2 cellular contexts compared by ENCODE assay signal in the genomic region with DNA sequence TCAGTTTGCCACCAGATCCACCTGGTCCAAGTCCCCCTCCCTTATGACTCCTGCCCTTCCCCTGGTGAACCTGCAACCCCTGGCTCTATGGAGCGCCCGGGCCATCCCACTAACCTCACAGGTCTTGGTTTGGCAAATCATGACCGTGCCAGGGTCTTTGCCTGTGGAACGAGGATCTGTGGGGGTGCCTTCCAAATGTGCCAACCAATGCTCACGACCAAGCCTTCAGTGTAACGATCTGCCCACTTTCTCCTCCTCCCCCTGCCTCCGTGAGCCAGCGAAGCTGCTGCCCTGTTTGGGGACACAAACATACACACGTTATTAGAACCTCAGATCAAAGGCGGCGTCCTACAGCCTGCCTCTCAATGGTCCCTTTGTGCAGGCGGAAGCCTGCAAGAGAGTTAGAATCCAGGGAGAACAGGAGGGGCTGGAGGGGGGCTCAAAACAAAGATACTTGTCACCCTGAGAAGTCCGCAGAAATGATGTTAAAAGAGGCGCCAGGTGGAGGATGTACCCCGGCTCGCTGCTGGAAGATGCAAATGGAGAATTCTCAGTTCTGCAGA.
TF ChIP-seq lines count a peak whose summit lies in the region.

No MANE protein-coding gene starts in this region.

TF ChIP-seq in SK-N-SH, 30 proteins besides CTCF, POLR2A, EP300 and RAD21 (continued from another document):
- TF ChIP-seq NFIC (IDR thresholded peaks at IDR 0.05; ENCODE audit: borderline replicate concordance) (no peak), FOXM1 (IDR thresholded peaks at IDR 0.05; ENCODE audit: low read depth) (no peak), FOSL2 (IDR thresholded peaks at IDR 0.05; ENCODE audit: borderline replicate concordance, low read depth) (no peak), RFX5 (IDR thresholded peaks at IDR 0.05; ENCODE audit: low read length) (no peak), SMC3 (IDR thresholded peaks at IDR 0.05; ENCODE audit: low read depth, low read length) (no peak), MXI1 (IDR thresholded peaks at IDR 0.05; ENCODE audit: low read depth, low read length) (no peak), FOXJ3 (CRISPR knock-in tag; IDR thresholded peaks at IDR 0.05) (no peak), GABPA (IDR thresholded peaks at IDR 0.05; ENCODE audit: low read depth) (no peak), TAF1 (IDR thresholded peaks at IDR 0.05; ENCODE audit: borderline replicate concordance, low read depth, low read length) (no peak), RXRA (IDR thresholded peaks at IDR 0.05; ENCODE audit: borderline replicate concordance, low read depth) (no peak), POLR2AphosphoS5 (IDR thresholded peaks at IDR 0.05; ENCODE audit: low read depth, low read length) (no peak)
- TF ChIP-seq, protein P1, sequence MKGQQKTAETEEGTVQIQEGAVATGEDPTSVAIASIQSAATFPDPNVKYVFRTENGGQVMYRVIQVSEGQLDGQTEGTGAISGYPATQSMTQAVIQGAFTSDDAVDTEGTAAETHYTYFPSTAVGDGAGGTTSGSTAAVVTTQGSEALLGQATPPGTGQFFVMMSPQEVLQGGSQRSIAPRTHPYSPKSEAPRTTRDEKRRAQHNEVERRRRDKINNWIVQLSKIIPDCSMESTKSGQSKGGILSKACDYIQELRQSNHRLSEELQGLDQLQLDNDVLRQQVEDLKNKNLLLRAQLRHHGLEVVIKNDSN (IDR thresholded peaks at IDR 0.05; ENCODE audit: borderline replicate concordance, low read depth): no peak
- TF ChIP-seq, protein P2, sequence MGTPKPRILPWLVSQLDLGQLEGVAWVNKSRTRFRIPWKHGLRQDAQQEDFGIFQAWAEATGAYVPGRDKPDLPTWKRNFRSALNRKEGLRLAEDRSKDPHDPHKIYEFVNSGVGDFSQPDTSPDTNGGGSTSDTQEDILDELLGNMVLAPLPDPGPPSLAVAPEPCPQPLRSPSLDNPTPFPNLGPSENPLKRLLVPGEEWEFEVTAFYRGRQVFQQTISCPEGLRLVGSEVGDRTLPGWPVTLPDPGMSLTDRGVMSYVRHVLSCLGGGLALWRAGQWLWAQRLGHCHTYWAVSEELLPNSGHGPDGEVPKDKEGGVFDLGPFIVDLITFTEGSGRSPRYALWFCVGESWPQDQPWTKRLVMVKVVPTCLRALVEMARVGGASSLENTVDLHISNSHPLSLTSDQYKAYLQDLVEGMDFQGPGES (IDR thresholded peaks at IDR 0.05; ENCODE audit: low read depth, low read length): no peak
- TF ChIP-seq, protein P3, sequence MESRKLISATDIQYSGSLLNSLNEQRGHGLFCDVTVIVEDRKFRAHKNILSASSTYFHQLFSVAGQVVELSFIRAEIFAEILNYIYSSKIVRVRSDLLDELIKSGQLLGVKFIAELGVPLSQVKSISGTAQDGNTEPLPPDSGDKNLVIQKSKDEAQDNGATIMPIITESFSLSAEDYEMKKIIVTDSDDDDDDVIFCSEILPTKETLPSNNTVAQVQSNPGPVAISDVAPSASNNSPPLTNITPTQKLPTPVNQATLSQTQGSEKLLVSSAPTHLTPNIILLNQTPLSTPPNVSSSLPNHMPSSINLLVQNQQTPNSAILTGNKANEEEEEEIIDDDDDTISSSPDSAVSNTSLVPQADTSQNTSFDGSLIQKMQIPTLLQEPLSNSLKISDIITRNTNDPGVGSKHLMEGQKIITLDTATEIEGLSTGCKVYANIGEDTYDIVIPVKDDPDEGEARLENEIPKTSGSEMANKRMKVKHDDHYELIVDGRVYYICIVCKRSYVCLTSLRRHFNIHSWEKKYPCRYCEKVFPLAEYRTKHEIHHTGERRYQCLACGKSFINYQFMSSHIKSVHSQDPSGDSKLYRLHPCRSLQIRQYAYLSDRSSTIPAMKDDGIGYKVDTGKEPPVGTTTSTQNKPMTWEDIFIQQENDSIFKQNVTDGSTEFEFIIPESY (IDR thresholded peaks at IDR 0.05; ENCODE audit: borderline replicate concordance, low read depth): no peak

TF ChIP-seq in SK-N-SH treated with all-trans-retinoic acid at 6 μM for 48 hours, 23 proteins besides CTCF, POLR2A, EP300 and RAD21 (continued from another document):
- TF ChIP-seq, protein P4, sequence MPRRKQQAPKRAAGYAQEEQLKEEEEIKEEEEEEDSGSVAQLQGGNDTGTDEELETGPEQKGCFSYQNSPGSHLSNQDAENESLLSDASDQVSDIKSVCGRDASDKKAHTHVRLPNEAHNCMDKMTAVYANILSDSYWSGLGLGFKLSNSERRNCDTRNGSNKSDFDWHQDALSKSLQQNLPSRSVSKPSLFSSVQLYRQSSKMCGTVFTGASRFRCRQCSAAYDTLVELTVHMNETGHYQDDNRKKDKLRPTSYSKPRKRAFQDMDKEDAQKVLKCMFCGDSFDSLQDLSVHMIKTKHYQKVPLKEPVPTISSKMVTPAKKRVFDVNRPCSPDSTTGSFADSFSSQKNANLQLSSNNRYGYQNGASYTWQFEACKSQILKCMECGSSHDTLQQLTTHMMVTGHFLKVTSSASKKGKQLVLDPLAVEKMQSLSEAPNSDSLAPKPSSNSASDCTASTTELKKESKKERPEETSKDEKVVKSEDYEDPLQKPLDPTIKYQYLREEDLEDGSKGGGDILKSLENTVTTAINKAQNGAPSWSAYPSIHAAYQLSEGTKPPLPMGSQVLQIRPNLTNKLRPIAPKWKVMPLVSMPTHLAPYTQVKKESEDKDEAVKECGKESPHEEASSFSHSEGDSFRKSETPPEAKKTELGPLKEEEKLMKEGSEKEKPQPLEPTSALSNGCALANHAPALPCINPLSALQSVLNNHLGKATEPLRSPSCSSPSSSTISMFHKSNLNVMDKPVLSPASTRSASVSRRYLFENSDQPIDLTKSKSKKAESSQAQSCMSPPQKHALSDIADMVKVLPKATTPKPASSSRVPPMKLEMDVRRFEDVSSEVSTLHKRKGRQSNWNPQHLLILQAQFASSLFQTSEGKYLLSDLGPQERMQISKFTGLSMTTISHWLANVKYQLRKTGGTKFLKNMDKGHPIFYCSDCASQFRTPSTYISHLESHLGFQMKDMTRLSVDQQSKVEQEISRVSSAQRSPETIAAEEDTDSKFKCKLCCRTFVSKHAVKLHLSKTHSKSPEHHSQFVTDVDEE (CRISPR knock-in tag; IDR thresholded peaks at IDR 0.05): no peak
- TF ChIP-seq ESRRG (CRISPR knock-in tag; IDR thresholded peaks at IDR 0.05): no peak
- no peak for TF ChIP-seq ISL1 (CRISPR knock-in tag; IDR thresholded peaks at IDR 0.05)
- TF ChIP-seq, protein P5, sequence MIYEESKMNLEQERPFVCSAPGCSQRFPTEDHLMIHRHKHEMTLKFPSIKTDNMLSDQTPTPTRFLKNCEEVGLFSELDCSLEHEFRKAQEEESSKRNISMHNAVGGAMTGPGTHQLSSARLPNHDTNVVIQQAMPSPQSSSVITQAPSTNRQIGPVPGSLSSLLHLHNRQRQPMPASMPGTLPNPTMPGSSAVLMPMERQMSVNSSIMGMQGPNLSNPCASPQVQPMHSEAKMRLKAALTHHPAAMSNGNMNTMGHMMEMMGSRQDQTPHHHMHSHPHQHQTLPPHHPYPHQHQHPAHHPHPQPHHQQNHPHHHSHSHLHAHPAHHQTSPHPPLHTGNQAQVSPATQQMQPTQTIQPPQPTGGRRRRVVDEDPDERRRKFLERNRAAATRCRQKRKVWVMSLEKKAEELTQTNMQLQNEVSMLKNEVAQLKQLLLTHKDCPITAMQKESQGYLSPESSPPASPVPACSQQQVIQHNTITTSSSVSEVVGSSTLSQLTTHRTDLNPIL (CRISPR knock-in tag; IDR thresholded peaks at IDR 0.05; ENCODE audit: low read depth): no peak
- TF ChIP-seq TCF4 (CRISPR knock-in tag; IDR thresholded peaks at IDR 0.05; ENCODE audit: borderline replicate concordance): no peak
- no peak for TF ChIP-seq SNAI2 (CRISPR knock-in tag; IDR thresholded peaks at IDR 0.05)
- no peak for TF ChIP-seq PPARA (CRISPR knock-in tag; IDR thresholded peaks at IDR 0.05; ENCODE audit: borderline replicate concordance)
- TF ChIP-seq, protein P6, sequence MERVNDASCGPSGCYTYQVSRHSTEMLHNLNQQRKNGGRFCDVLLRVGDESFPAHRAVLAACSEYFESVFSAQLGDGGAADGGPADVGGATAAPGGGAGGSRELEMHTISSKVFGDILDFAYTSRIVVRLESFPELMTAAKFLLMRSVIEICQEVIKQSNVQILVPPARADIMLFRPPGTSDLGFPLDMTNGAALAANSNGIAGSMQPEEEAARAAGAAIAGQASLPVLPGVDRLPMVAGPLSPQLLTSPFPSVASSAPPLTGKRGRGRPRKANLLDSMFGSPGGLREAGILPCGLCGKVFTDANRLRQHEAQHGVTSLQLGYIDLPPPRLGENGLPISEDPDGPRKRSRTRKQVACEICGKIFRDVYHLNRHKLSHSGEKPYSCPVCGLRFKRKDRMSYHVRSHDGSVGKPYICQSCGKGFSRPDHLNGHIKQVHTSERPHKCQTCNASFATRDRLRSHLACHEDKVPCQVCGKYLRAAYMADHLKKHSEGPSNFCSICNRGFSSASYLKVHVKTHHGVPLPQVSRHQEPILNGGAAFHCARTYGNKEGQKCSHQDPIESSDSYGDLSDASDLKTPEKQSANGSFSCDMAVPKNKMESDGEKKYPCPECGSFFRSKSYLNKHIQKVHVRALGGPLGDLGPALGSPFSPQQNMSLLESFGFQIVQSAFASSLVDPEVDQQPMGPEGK (CRISPR knock-in tag; IDR thresholded peaks at IDR 0.05; ENCODE audit: borderline replicate concordance): no peak
- no peak for TF ChIP-seq CSDC2 (CRISPR knock-in tag; IDR thresholded peaks at IDR 0.05)
- no peak for TF ChIP-seq OSR1 (CRISPR knock-in tag; IDR thresholded peaks at IDR 0.05)
- TF ChIP-seq ARNTL (CRISPR knock-in tag; IDR thresholded peaks at IDR 0.05; ENCODE audit: borderline replicate concordance, low read depth): no peak
- TF ChIP-seq ZNF565 (CRISPR knock-in tag; conservative IDR thresholded peaks at IDR 0.05; ENCODE audit: low read depth): no peak
- TF ChIP-seq RARB (CRISPR knock-in tag; IDR thresholded peaks at IDR 0.05): no peak
- no peak for TF ChIP-seq ZFP3 (CRISPR knock-in tag; IDR thresholded peaks at IDR 0.05)
- no peak for TF ChIP-seq ZC3H10 (CRISPR knock-in tag; IDR thresholded peaks at IDR 0.05)
- TF ChIP-seq ZNF8 (CRISPR knock-in tag; IDR thresholded peaks at IDR 0.05): no peak
